In genomic region chr12:56221233-56221756, GRCh38 we compare ENCODE assay signal across 8 cellular contexts. TPM values are rescaled to one million over a fixed set of nuclear protein-coding genes. Genes with fewer than 3 reads are reported as not detected.
A peak's percentile ranks its signal among the peaks of the same experiment; 100 is the strongest.
DNase-seq lines count a peak whose midpoint lies in the region; ATAC-seq and TF ChIP-seq lines count a peak whose summit lies in the region.

No MANE protein-coding gene starts in this region.

- H3K4me3 Mint-ChIP-seq in GM23338, result peak overlapping the region; percentile 93
- peak overlapping the region; percentile 99 for H3K4me3 Mint-ChIP-seq in MCF 10A (ENCODE audit: unreplicated experiment)

- H3K9me3 Mint-ChIP-seq in GM23338 (peaks cover 3% of the 10 kb centered on the region; the same call in 1 of the 3 replicates), MCF 10A (ENCODE audit: unreplicated experiment) (no peaks in the 10 kb centered on the region)

- TF ChIP-seq CTCF in GM23338 (conservative IDR thresholded peaks at IDR 0.05; ENCODE audit: low read depth in 2 of 2) (no peak), MCF 10A (IDR thresholded peaks at IDR 0.05; ENCODE audit: unreplicated experiment) (no peak)

- peaks cover 28% of the 10 kb centered on the region for H3K36me3 Mint-ChIP-seq in GM23338 (ENCODE audit: low read depth)
- H3K36me3 Mint-ChIP-seq in MCF 10A (ENCODE audit: insufficient read depth, unreplicated experiment), result peaks cover 13% of the 10 kb centered on the region

- peak overlapping the region; percentile 90 for H3K4me2 ChIP-seq in GM23338

- peaks cover 45% of the 10 kb centered on the region for H3K79me2 ChIP-seq in GM23338 (replicated peaks; ENCODE audit: insufficient read depth)

- H3K9me2 ChIP-seq in GM23338 (ENCODE audit: insufficient read depth), result no peaks in the 10 kb centered on the region

- peaks cover 34% of the 10 kb centered on the region for H3K4me1 Mint-ChIP-seq in GM23338
- H3K4me1 Mint-ChIP-seq in MCF 10A (ENCODE audit: insufficient read depth, unreplicated experiment), result peaks cover 30% of the 10 kb centered on the region

- peaks cover 6% of the 10 kb centered on the region for H4K20me1 ChIP-seq in GM23338 (replicated peaks; ENCODE audit: insufficient read depth)

- CTCF ChIA-PET in MCF 10A (lab: Yijun Ruan, JAX), result interaction anchor here (0.6 to 2.9 kb wide), 17 partner anchors 12 to 1253 kb away, joined by 3 to 36 read pairs (median 6); partner anchors contain the start of genes ANKRD52, SMARCC2, TIMELESS and ZC3H10

- peaks cover 7% of the 10 kb centered on the region for H3K36me3 ChIP-seq in GM23338 (ENCODE audit: insufficient read depth)
- H3K36me3 ChIP-seq in skeletal muscle tissue (ENCODE audit: control insufficient read depth in 3 of 3, insufficient read depth in 3 of 3, low read length in 3 of 3), result peaks cover 3 to 12% (median 6%) of the 10 kb centered on the region in 3 donors

- H3F3A ChIP-seq in GM23338 (replicated peaks; ENCODE audit: low read depth), result peaks cover 20% of the 10 kb centered on the region; the same call in 1 of the 2 replicates

- no peaks in the 10 kb centered on the region for H3K27me3 ChIP-seq in GM23338 (ENCODE audit: insufficient read depth)
- H3K27me3 ChIP-seq in skeletal muscle tissue (ENCODE audit: control insufficient read depth in 3 of 3, insufficient read depth in 3 of 3, low read length in 3 of 3), result no peaks in the 10 kb centered on the region

- peak overlapping the region; percentile 99 for H3K27ac Mint-ChIP-seq in GM23338
- peak overlapping the region; percentile 97 for H3K27ac Mint-ChIP-seq in MCF 10A (ENCODE audit: low read depth, unreplicated experiment)

- no peaks in the 10 kb centered on the region for H3K9me3 ChIP-seq in skeletal muscle tissue (ENCODE audit: control insufficient read depth in 3 of 3, low read length in 3 of 3)

- ATAC-seq in GM23338 (peak; percentile 13), HG03571 (IDR thresholded peaks at IDR 0.05; ENCODE audit: unreplicated experiment) (no peak)

- peak; percentile 38 to 47 for DNase-seq in NCI-H524 (lab: John Stamatoyannopoulos, UW)
- DNase-seq in NCI-H524 treated with DMSO at 0.1 percent for 48 hours (lab: John Stamatoyannopoulos, UW), result no peak
- DNase-seq in GM23338 (ENCODE audit: low spot score), result peak; percentile 81
- peak; percentile 24 for DNase-seq in NCI-H1105 treated with DMSO at 0.1 percent for 48 hours (lab: John Stamatoyannopoulos, UW)
- DNase-seq in MCF 10A (ENCODE audit: unreplicated experiment), result peak; percentile 58
- peak; percentile 79 for DNase-seq in iPS-NIHi11 (ENCODE audit: low spot score)

- peak overlapping the region; percentile 91 to 96 (median 96) for H3K9ac ChIP-seq in skeletal muscle tissue (ENCODE audit: low read depth in 1 of 3, low read length in 3 of 3)

- POLR2A ChIA-PET in MCF 10A (lab: Yijun Ruan, JAX), result interaction anchor here (0.6 to 4.0 kb wide), 38 partner anchors 10 to 504 kb away, joined by 3 to 108 read pairs (median 8); partner anchors contain the start of genes ANKRD52, ATP5F1B, CNPY2 and ESYT1

- H3K4me1 ChIP-seq in GM23338 (ENCODE audit: insufficient read depth) (peaks cover 30% of the 10 kb centered on the region), skeletal muscle tissue (ENCODE audit: control insufficient read depth in 3 of 3, insufficient read depth in 3 of 3, low read length in 3 of 3) (peaks cover 28 to 52% (median 34%) of the 10 kb centered on the region in 3 donors)

- H3K4me3 ChIP-seq in GM23338 (peak overlapping the region; percentile 74), skeletal muscle tissue (ENCODE audit: low read length in 3 of 3) (peak overlapping the region; percentile 92 to 98 (median 96))

- BruUV-seq in MCF 10A (replicated peaks; lab: Mats Ljungman, UMichigan), result TSS peak; percentile 74

- peak overlapping the region; percentile 98 for H3K27ac ChIP-seq in GM23338 (ENCODE audit: low read depth)
- peak overlapping the region; percentile 99 for H3K27ac ChIP-seq in skeletal muscle tissue (ENCODE audit: low read depth, low read length)

- intact Hi-C loops in MCF 10A (cut with micrococcal nuclease), result loop anchor here (10.0 kb wide), 1 partner anchor 486 kb away; no protein-coding TSS in a partner anchor

- H3K27me3 Mint-ChIP-seq in GM23338 (ENCODE audit: insufficient read depth, low read depth, poor library complexity) (peaks cover 5% of the 10 kb centered on the region), MCF 10A (ENCODE audit: insufficient read depth, unreplicated experiment) (no peaks in the 10 kb centered on the region)

- H2AFZ ChIP-seq in GM23338, result no peak overlapping the region

TF ChIP-seq in GM23338, 12 proteins besides CTCF, POLR2A, EP300 and RAD21:
- TF ChIP-seq ZNF331 (CRISPR knock-in tag; IDR thresholded peaks at IDR 0.05; ENCODE audit: low read depth) (no peak), ZNF114 (CRISPR knock-in tag; IDR thresholded peaks at IDR 0.05) (no peak), NANOG (IDR thresholded peaks at IDR 0.05; ENCODE audit: borderline replicate concordance) (no peak)

RNA-seq across cellular contexts. Expression of gene RNF41, which starts 0.4 kb away (rescaled TPM):
- total RNA-seq in GM23338 (2014; rRNA removed; shearing (Covaris generic)), result 68.2 and 77.1 TPM in 2 replicates
- polyA plus RNA-seq in GM23338 (2016; fragmentation: Nextera tagmentation; extraction: Ambion mirVana), result 14.8 and 15.3 TPM in 2 replicates
- total RNA-seq in MCF 10A (2022), result 92.1 and 108 TPM in 2 replicates
- 30.8 TPM for total RNA-seq in skeletal muscle tissue

RNA-seq across cellular contexts. Expression of gene NABP2, which starts 2.8 kb away (rescaled TPM):
- total RNA-seq in GM23338 (2014; rRNA removed; shearing (Covaris generic)), result 25.5 and 31.6 TPM in 2 replicates
- 24.9 and 27.8 TPM in 2 replicates for polyA plus RNA-seq in GM23338 (2016; fragmentation: Nextera tagmentation; extraction: Ambion mirVana)
- 53.3 and 56.2 TPM in 2 replicates for total RNA-seq in MCF 10A (2022)
- total RNA-seq in skeletal muscle tissue, result 14.1 TPM

RNA-seq across cellular contexts. Expression of gene SLC39A5, which starts 8.6 kb away (rescaled TPM):
- 0.59 and 4.5 TPM in 2 replicates for total RNA-seq in GM23338 (2014; rRNA removed; shearing (Covaris generic))
- polyA plus RNA-seq in GM23338 (2016; fragmentation: Nextera tagmentation; extraction: Ambion mirVana), result 0.29 and 0.63 TPM in 2 replicates
- total RNA-seq in MCF 10A (2022), result not detected in 2 replicates
- not detected for total RNA-seq in skeletal muscle tissue

RNA-seq across cellular contexts. Expression of gene SMARCC2, which starts 32.0 kb away (rescaled TPM):
- total RNA-seq in GM23338 (2014; rRNA removed; shearing (Covaris generic)), result 40.4 and 44.5 TPM in 2 replicates
- polyA plus RNA-seq in GM23338 (2016; fragmentation: Nextera tagmentation; extraction: Ambion mirVana), result 52.1 and 68.3 TPM in 2 replicates
- total RNA-seq in MCF 10A (2022) (52.1 and 57.0 TPM in 2 replicates), skeletal muscle tissue (43.8 TPM)

RNA-seq across cellular contexts. Expression of gene ANKRD52, which starts 36.9 kb away (rescaled TPM):
- 25.2 and 25.6 TPM in 2 replicates for total RNA-seq in GM23338 (2014; rRNA removed; shearing (Covaris generic))
- polyA plus RNA-seq in GM23338 (2016; fragmentation: Nextera tagmentation; extraction: Ambion mirVana), result 16.2 and 20.3 TPM in 2 replicates
- total RNA-seq in MCF 10A (2022), result 46.3 and 73.8 TPM in 2 replicates
- 6.8 TPM for total RNA-seq in skeletal muscle tissue
